ENCODE assay signal across 17 cellular contexts in the genomic region with DNA sequence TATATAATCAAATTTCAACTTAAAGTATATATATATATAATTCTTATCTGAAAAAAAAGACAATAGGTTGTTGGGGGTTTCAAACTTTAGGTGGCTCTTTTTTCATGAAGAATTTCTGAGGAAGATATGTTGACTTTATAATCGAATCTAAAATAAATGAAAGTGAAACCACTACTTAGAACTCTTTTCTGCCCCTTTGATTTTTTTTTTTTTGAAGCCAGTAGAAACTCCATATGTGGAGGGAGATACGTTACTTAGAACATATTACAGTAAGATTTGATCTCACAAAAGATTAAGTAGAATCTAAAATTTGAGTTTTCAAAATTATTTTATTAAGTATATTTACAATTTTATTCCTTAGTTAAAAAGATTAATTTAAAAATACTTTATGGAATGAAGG.
DNase-seq lines count a peak whose midpoint lies in the region; ATAC-seq, FAIRE-seq and TF ChIP-seq lines count a peak whose summit lies in the region.
"Had no signal": no experiment of that assay in that cellular context is flagged by ENCODE, and none has a peak within 500 bp of the region (broad histone marks: within the 10 kb centered on the region; RNA-seq: fewer than 3 reads in every experiment).

No MANE protein-coding gene starts in this region.

- POLR2A ChIA-PET in CD4-positive, alpha-beta memory T cell (lab: Charles Lee; ENCODE audit: partially characterized antibody), result no interaction called here
- POLR2A ChIA-PET in activated B cell treated with CpG ODN at 0.5 μM for 24 hours (lab: Charles Lee), result no interaction called here

- no peaks in the 10 kb centered on the region for H3K27me3 ChIP-seq in CD4-positive, alpha-beta memory T cell (ENCODE audit: insufficient read depth, low read length)
- H3K27me3 ChIP-seq: BLaER1 treated with 17β-estradiol and CSF1 and Interleukin-3, amounts not matched to agents 10 nM and 100 nM; dorsolateral prefrontal cortex; sigmoid colon had no signal

- H3K4me1 ChIP-seq in CD4-positive, alpha-beta memory T cell (ENCODE audit: insufficient read depth, low read length), result no peaks in the 10 kb centered on the region

- CTCF ChIA-PET in CD4-positive, alpha-beta memory T cell (lab: Charles Lee; ENCODE audit: partially characterized antibody), result no interaction called here
- CTCF ChIA-PET in activated B cell treated with CpG ODN at 0.5 μM for 24 hours (lab: Charles Lee), result no interaction called here
- CTCF ChIA-PET in Calu3 (lab: Charles Lee), result no interaction called here

- no peaks in the 10 kb centered on the region for H3K27me3 Mint-ChIP-seq in CD4-positive, alpha-beta memory T cell
- H3K27me3 Mint-ChIP-seq in activated B cell treated with CpG ODN at 0.5 μM for 24 hours (no peaks in the 10 kb centered on the region), Calu3 (ENCODE audit: unreplicated experiment) (no peaks in the 10 kb centered on the region)

- H3K9me3 ChIP-seq in CD4-positive, alpha-beta memory T cell (ENCODE audit: control insufficient read depth in 1 of 2, low read length in 2 of 2), result no peaks in the 10 kb centered on the region
- H3K9me3 ChIP-seq: sigmoid colon had no signal

- peak; percentile 94 for FAIRE-seq in A204.1 (lab: Jason Lieb, UNC)
- FAIRE-seq: astrocyte had no signal

- H3K4me1 Mint-ChIP-seq in CD4-positive, alpha-beta memory T cell, result peaks cover 1 to 4% (median 4%) of the 10 kb centered on the region in 4 donors
- H3K4me1 Mint-ChIP-seq in activated B cell treated with CpG ODN at 0.5 μM for 24 hours, result peaks cover 3% of the 10 kb centered on the region
- peaks cover 10% of the 10 kb centered on the region for H3K4me1 Mint-ChIP-seq in Calu3 (ENCODE audit: low read depth, unreplicated experiment)
- H3K4me1 Mint-ChIP-seq: neural crest cell had no signal

- H3K4me3 Mint-ChIP-seq in CD4-positive, alpha-beta memory T cell, result peak overlapping the region; percentile 45 to 81 (median 70)
- H3K4me3 Mint-ChIP-seq in activated B cell treated with CpG ODN at 0.5 μM for 24 hours (peak overlapping the region; percentile 24), Calu3 (ENCODE audit: low read depth, unreplicated experiment) (no peak overlapping the region)
- H3K4me3 Mint-ChIP-seq: neural crest cell had no signal

- H3K9me3 Mint-ChIP-seq in CD4-positive, alpha-beta memory T cell, result no peaks in the 10 kb centered on the region
- H3K9me3 Mint-ChIP-seq in activated B cell treated with CpG ODN at 0.5 μM for 24 hours (no peaks in the 10 kb centered on the region), Calu3 (ENCODE audit: low read depth, unreplicated experiment) (no peaks in the 10 kb centered on the region)
- H3K9me3 Mint-ChIP-seq: neural crest cell had no signal

- H3K36me3 Mint-ChIP-seq in CD4-positive, alpha-beta memory T cell, result no peaks in the 10 kb centered on the region
- no peaks in the 10 kb centered on the region for H3K36me3 Mint-ChIP-seq in activated B cell treated with CpG ODN at 0.5 μM for 24 hours (ENCODE audit: low read depth)
- no peaks in the 10 kb centered on the region for H3K36me3 Mint-ChIP-seq in Calu3 (ENCODE audit: insufficient read depth, unreplicated experiment)

- H3K27ac ChIP-seq in CD4-positive, alpha-beta memory T cell (ENCODE audit: low read depth, low read length), result no peak overlapping the region
- H3K27ac ChIP-seq: BLaER1 treated with 17β-estradiol and CSF1 and Interleukin-3, amounts not matched to agents 10 nM and 100 nM; dorsolateral prefrontal cortex; sigmoid colon had no signal

- H3K27ac Mint-ChIP-seq in CD4-positive, alpha-beta memory T cell, result peak overlapping the region in 4 of 7 donors; percentile 20 to 85 (median 60)
- no peak overlapping the region for H3K27ac Mint-ChIP-seq in activated B cell treated with CpG ODN at 0.5 μM for 24 hours
- no peak overlapping the region for H3K27ac Mint-ChIP-seq in Calu3 (ENCODE audit: unreplicated experiment)

- TF ChIP-seq CTCF in activated B cell treated with CpG ODN at 0.5 μM for 24 hours (IDR thresholded peaks at IDR 0.05) (no peak), fibroblast of villous mesenchyme (IDR thresholded peaks at IDR 0.05; ENCODE audit: insufficient read depth, low read depth, low read length) (no peak), Calu3 (IDR thresholded peaks at IDR 0.05; ENCODE audit: unreplicated experiment) (no peak)

- H3K36me3 ChIP-seq in CD4-positive, alpha-beta memory T cell (ENCODE audit: insufficient read depth, low read length), result no peaks in the 10 kb centered on the region
- H3K36me3 ChIP-seq: sigmoid colon had no signal

- DNase-seq in CD4-positive, alpha-beta memory T cell, result peak in 4 of 5 donors; percentile 9 to 38 (median 18)
- DNase-seq in activated B cell treated with CpG ODN at 0.5 μM for 24 hours, result no peak
- DNase-seq in fibroblast of villous mesenchyme (ENCODE audit: low read depth), result peak; percentile 8
- DNase-seq in stimulated activated CD4-positive, alpha-beta T cell treated with anti-CD3 and anti-CD28 coated beads, Interleukin-1b, Interleukin-23, amount 100 ng/mL, for 48 hours, result no peak
- no peak for DNase-seq in Calu3
- DNase-seq: dorsolateral prefrontal cortex, KBM-7, NCI-H1694, NCI-H524 treated with DMSO at 0.1 percent for 48 hours, sigmoid colon, T-helper 9 cell had no signal

- ATAC-seq in activated B cell treated with CpG ODN at 0.5 μM for 24 hours (ENCODE audit: low read depth), result no peak
- ATAC-seq in SK-N-SH treated with all-trans-retinoic acid at 6 μM for 48 hours, result no peak
- no peak for ATAC-seq in GM19467 (IDR thresholded peaks at IDR 0.05; ENCODE audit: unreplicated experiment)

- intact Hi-C loops in CD4-positive, alpha-beta memory T cell (cut with micrococcal nuclease), result loop anchor here (10.0 kb wide), 1 partner anchor 214 kb away; no protein-coding TSS in a partner anchor
- intact Hi-C loops in activated B cell treated with CpG ODN at 0.5 μM for 24 hours (cut with micrococcal nuclease) (no loop called here), Calu3 (cut with micrococcal nuclease; ENCODE audit: unreplicated experiment) (no loop called here)

- no TSS peak for BruUV-seq in Calu3 (replicated peaks; lab: Mats Ljungman, UMichigan)

- no peak overlapping the region for H3K4me3 ChIP-seq in CD4-positive, alpha-beta memory T cell (ENCODE audit: low read length in 2 of 2)
- H3K4me3 ChIP-seq in fibroblast of villous mesenchyme (ENCODE audit: low read depth, low read length), result no peak overlapping the region
- H3K4me3 ChIP-seq: BLaER1 treated with 17β-estradiol and CSF1 and Interleukin-3, amounts not matched to agents 10 nM and 100 nM had no signal

TF ChIP-seq in SK-N-SH treated with all-trans-retinoic acid at 6 μM for 48 hours, 23 proteins besides CTCF, POLR2A, EP300 and RAD21 (continues in another document):
- TF ChIP-seq ZNF565 (CRISPR knock-in tag; conservative IDR thresholded peaks at IDR 0.05; ENCODE audit: low read depth), result no peak
- TF ChIP-seq, protein P1, sequence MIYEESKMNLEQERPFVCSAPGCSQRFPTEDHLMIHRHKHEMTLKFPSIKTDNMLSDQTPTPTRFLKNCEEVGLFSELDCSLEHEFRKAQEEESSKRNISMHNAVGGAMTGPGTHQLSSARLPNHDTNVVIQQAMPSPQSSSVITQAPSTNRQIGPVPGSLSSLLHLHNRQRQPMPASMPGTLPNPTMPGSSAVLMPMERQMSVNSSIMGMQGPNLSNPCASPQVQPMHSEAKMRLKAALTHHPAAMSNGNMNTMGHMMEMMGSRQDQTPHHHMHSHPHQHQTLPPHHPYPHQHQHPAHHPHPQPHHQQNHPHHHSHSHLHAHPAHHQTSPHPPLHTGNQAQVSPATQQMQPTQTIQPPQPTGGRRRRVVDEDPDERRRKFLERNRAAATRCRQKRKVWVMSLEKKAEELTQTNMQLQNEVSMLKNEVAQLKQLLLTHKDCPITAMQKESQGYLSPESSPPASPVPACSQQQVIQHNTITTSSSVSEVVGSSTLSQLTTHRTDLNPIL (CRISPR knock-in tag; IDR thresholded peaks at IDR 0.05; ENCODE audit: low read depth), result no peak
- TF ChIP-seq, protein P2, sequence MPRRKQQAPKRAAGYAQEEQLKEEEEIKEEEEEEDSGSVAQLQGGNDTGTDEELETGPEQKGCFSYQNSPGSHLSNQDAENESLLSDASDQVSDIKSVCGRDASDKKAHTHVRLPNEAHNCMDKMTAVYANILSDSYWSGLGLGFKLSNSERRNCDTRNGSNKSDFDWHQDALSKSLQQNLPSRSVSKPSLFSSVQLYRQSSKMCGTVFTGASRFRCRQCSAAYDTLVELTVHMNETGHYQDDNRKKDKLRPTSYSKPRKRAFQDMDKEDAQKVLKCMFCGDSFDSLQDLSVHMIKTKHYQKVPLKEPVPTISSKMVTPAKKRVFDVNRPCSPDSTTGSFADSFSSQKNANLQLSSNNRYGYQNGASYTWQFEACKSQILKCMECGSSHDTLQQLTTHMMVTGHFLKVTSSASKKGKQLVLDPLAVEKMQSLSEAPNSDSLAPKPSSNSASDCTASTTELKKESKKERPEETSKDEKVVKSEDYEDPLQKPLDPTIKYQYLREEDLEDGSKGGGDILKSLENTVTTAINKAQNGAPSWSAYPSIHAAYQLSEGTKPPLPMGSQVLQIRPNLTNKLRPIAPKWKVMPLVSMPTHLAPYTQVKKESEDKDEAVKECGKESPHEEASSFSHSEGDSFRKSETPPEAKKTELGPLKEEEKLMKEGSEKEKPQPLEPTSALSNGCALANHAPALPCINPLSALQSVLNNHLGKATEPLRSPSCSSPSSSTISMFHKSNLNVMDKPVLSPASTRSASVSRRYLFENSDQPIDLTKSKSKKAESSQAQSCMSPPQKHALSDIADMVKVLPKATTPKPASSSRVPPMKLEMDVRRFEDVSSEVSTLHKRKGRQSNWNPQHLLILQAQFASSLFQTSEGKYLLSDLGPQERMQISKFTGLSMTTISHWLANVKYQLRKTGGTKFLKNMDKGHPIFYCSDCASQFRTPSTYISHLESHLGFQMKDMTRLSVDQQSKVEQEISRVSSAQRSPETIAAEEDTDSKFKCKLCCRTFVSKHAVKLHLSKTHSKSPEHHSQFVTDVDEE (CRISPR knock-in tag; IDR thresholded peaks at IDR 0.05), result no peak
- TF ChIP-seq, protein P3, sequence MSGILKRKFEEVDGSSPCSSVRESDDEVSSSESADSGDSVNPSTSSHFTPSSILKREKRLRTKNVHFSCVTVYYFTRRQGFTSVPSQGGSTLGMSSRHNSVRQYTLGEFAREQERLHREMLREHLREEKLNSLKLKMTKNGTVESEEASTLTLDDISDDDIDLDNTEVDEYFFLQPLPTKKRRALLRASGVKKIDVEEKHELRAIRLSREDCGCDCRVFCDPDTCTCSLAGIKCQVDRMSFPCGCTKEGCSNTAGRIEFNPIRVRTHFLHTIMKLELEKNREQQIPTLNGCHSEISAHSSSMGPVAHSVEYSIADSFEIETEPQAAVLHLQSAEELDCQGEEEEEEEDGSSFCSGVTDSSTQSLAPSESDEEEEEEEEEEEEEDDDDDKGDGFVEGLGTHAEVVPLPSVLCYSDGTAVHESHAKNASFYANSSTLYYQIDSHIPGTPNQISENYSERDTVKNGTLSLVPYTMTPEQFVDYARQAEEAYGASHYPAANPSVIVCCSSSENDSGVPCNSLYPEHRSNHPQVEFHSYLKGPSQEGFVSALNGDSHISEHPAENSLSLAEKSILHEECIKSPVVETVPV (CRISPR knock-in tag; IDR thresholded peaks at IDR 0.05), result no peak

Comparison
In these comparisons a context has a peak if more than half of its experiments do, and no peak if none do; other contexts are left out.
1. DNase-seq: peak in CD4-positive, alpha-beta memory T cell (4 of 5) and fibroblast of villous mesenchyme (single experiment); none in activated B cell treated with CpG ODN at 0.5 μM for 24 hours (single experiment), stimulated activated CD4-positive, alpha-beta T cell treated with anti-CD3 and anti-CD28 coated beads, Interleukin-1b, Interleukin-23, amount 100 ng/mL, for 48 hours (single experiment) and Calu3 (single experiment).
2. H3K27ac Mint-ChIP-seq: peak in CD4-positive, alpha-beta memory T cell (4 of 7); none in activated B cell treated with CpG ODN at 0.5 μM for 24 hours (single experiment) and Calu3 (single experiment).